14 cellular contexts compared by ENCODE assay signal in genomic region chr17:63993368-63993990, GRCh38. TPM values are rescaled to one million over a fixed set of nuclear protein-coding genes. Genes with fewer than 3 reads are reported as not detected.
DNase-seq lines count a peak whose midpoint lies in the region; ATAC-seq and TF ChIP-seq lines count a peak whose summit lies in the region.
"Had no signal": no experiment of that assay in that cellular context is flagged by ENCODE, and none has a peak within 500 bp of the region (broad histone marks: within the 10 kb centered on the region; RNA-seq: fewer than 3 reads in every experiment).

No MANE protein-coding gene starts in this region.

- no peaks in the 10 kb centered on the region for H3K79me2 ChIP-seq in H9 (ENCODE audit: insufficient read depth, low read length)

- CTCF ChIA-PET in CD4-positive, alpha-beta T cell (lab: Charles Lee) = interaction anchor here (0.9 to 11.2 kb wide), 9 partner anchors 24 to 140 kb away, joined by 3 to 111 read pairs (median 9); partner anchors contain the start of gene ICAM2

- peak overlapping the region; percentile 84 for H3K27ac Mint-ChIP-seq in CD4-positive, alpha-beta T cell
- H3K27ac Mint-ChIP-seq in H9 = no peak overlapping the region

- H2BK5ac ChIP-seq in H9 (ENCODE audit: insufficient read length, low read length) = no peak overlapping the region

- no peak overlapping the region for H4K5ac ChIP-seq in H9 (ENCODE audit: insufficient read length, low read depth, low read length)

- no peak overlapping the region for H2BK120ac ChIP-seq in H9 (ENCODE audit: low read depth, low read length, poor library complexity, severe bottlenecking)

- H3K23ac ChIP-seq in H9 (ENCODE audit: insufficient read length, low read depth, low read length) = no peak overlapping the region

- H4K91ac ChIP-seq in H9 (ENCODE audit: insufficient read length, low read depth, low read length) = no peak overlapping the region

- no peak overlapping the region for H3K27ac ChIP-seq in CD4-positive, alpha-beta T cell (ENCODE audit: low read depth, low read length)
- H3K27ac ChIP-seq in H9 (ENCODE audit: insufficient read length, low read depth, low read length) = no peak overlapping the region
- H3K27ac ChIP-seq: ascending aorta, thoracic aorta had no signal

- no peaks in the 10 kb centered on the region for H3K27me3 Mint-ChIP-seq in CD4-positive, alpha-beta T cell
- peaks cover 64% of the 10 kb centered on the region for H3K27me3 Mint-ChIP-seq in H9 (ENCODE audit: low read depth)

- DNase-seq in CD4-positive, alpha-beta T cell = peak in 2 of 10 experiments; percentile 31 to 37
- DNase-seq in H9 = peak; percentile 19
- DNase-seq in activated effector memory CD4-positive, alpha-beta T cell treated with Interleukin-2 at 50 U/mL for 16 hours = peak; percentile 47
- peak; percentile 83 for DNase-seq in mesenteric fat pad (ENCODE audit: low spot score)
- DNase-seq in NCI-H82 treated with DMSO at 0.1 percent for 48 hours (lab: John Stamatoyannopoulos, UW; ENCODE audit: unreplicated experiment) = no peak
- DNase-seq in iPS-NIHi11 (ENCODE audit: low spot score) = no peak
- DNase-seq in NCI-H510A treated with DMSO at 0.1 percent for 48 hours (lab: John Stamatoyannopoulos, UW) = no peak
- DNase-seq in NCI-H1436 treated with DMSO at 0.1 percent for 48 hours (lab: John Stamatoyannopoulos, UW) = no peak
- DNase-seq: cortex of kidney, NCI-H1048, NCI-H2171 had no signal

- H3K27me3 ChIP-seq in CD4-positive, alpha-beta T cell (ENCODE audit: control insufficient read depth, insufficient read depth, low read length) = no peaks in the 10 kb centered on the region
- peaks cover 6% of the 10 kb centered on the region; the same call in 1 of the 2 replicates for H3K27me3 ChIP-seq in H9 (ENCODE audit: insufficient read depth, low read length)

- H3K79me1 ChIP-seq in H9 (ENCODE audit: insufficient read depth, low read depth, low read length, poor library complexity, severe bottlenecking) = no peaks in the 10 kb centered on the region

- H3K36me3 Mint-ChIP-seq in CD4-positive, alpha-beta T cell (ENCODE audit: low read depth) = no peaks in the 10 kb centered on the region
- no peaks in the 10 kb centered on the region for H3K36me3 Mint-ChIP-seq in H9 (ENCODE audit: insufficient read depth in 1 of 3, low read depth in 3 of 3)

- no peak overlapping the region for H4K8ac ChIP-seq in H9 (replicated peaks; ENCODE audit: insufficient read length, low read depth, low read length)

- H3K56ac ChIP-seq in H9 (ENCODE audit: insufficient read length, low read depth, low read length) = no peak overlapping the region

- peak; percentile 40 for ATAC-seq in CD4-positive, alpha-beta T cell (ENCODE audit: poor library complexity)

- H3K18ac ChIP-seq in H9 (ENCODE audit: insufficient read length, low read depth, low read length) = no peak overlapping the region

- no peak overlapping the region for H2BK12ac ChIP-seq in H9 (ENCODE audit: insufficient read length, low read depth, low read length)

- POLR2A ChIA-PET in CD4-positive, alpha-beta T cell (lab: Charles Lee) = interaction anchor here (0.9 to 10.0 kb wide), 6 partner anchors 26 to 152 kb away, joined by 3 to 156 read pairs (median 4); partner anchors contain the start of gene ICAM2

- intact Hi-C loops in CD4-positive, alpha-beta T cell (cut with DNase I, micrococcal nuclease) = loop anchor here (5.0 kb wide), 2 partner anchors 46 to 76 kb away; partner anchors contain the start of gene GH1 (in 1 of the 2)

- H3K9me3 Mint-ChIP-seq in CD4-positive, alpha-beta T cell = no peaks in the 10 kb centered on the region
- H3K9me3 Mint-ChIP-seq in H9 = no peaks in the 10 kb centered on the region; a peak in 2 of 5 replicates

- H3K4me2 ChIP-seq in H9 (ENCODE audit: insufficient read depth, insufficient read length, low read length) = no peak overlapping the region

- no peak overlapping the region for H2AFZ ChIP-seq in H9 (ENCODE audit: low read length)

- no peak overlapping the region for H2BK15ac ChIP-seq in H9 (ENCODE audit: low read depth, low read length)

- H4K20me1 ChIP-seq in H9 (ENCODE audit: control insufficient read depth, insufficient read depth, insufficient read length) = no peaks in the 10 kb centered on the region

- no peak overlapping the region for H3T11ph ChIP-seq in H9 (ENCODE audit: low read length)

- H2BK20ac ChIP-seq in H9 (ENCODE audit: low read depth, low read length, poor library complexity, severe bottlenecking) = no peak overlapping the region

- WGBS in H9 (ENCODE audit: extremely low coverage, insufficient read length, low lambda C conversion rate) = no CpG with 5 or more reads among the region's 3 CpGs

- no peak for TF ChIP-seq CTCF in CD4-positive, alpha-beta T cell (IDR thresholded peaks at IDR 0.05)
- TF ChIP-seq CTCF in H9 (conservative IDR thresholded peaks at IDR 0.05) = no peak

- H3K23me2 ChIP-seq in H9 (ENCODE audit: insufficient read length, low read depth, low read length, poor library complexity, severe bottlenecking) = peaks cover 8% of the 10 kb centered on the region

- H3K9me3 ChIP-seq in CD4-positive, alpha-beta T cell (ENCODE audit: control insufficient read depth, low read length) = no peaks in the 10 kb centered on the region
- no peaks in the 10 kb centered on the region for H3K9me3 ChIP-seq in H9 (ENCODE audit: control insufficient read depth, low read depth, low read length)
- H3K9me3 ChIP-seq: ascending aorta, thoracic aorta had no signal

- no peak overlapping the region for H3K4ac ChIP-seq in H9 (ENCODE audit: low read depth, low read length)

- no peak overlapping the region for H2AK5ac ChIP-seq in H9 (ENCODE audit: insufficient read length, low read length)

- H3K4me3 Mint-ChIP-seq in CD4-positive, alpha-beta T cell = peak overlapping the region; percentile 62
- H3K4me3 Mint-ChIP-seq in H9 = no peak overlapping the region; a peak in 1 of 5 replicates

- H3K9ac ChIP-seq in H9 (ENCODE audit: extremely low read depth, insufficient read length, low read length) = no peak overlapping the region

- H3K14ac ChIP-seq in H9 (ENCODE audit: insufficient read depth, low read length) = no peak overlapping the region

- H3K4me1 ChIP-seq in H9 (ENCODE audit: insufficient read depth, low read length) = 0 out of 2 replicates have a peak, but pooled peaks cover 3% of the 10 kb centered on the region

- H3K4me1 Mint-ChIP-seq in CD4-positive, alpha-beta T cell (ENCODE audit: low read depth) = peaks cover 72% of the 10 kb centered on the region
- peaks cover 12 to 25% of the 10 kb centered on the region in 2 experiments for H3K4me1 Mint-ChIP-seq in H9

RNA-seq across cellular contexts. Expression of gene PRR29, which starts 4.7 kb away (rescaled TPM):
- total RNA-seq in CD4-positive, alpha-beta T cell = under 1 TPM; 0.56 to 0.71 TPM
- total RNA-seq in H9 (2021) (0.87 and 1.5 TPM in 2 replicates), mesenteric fat pad (0.90 TPM)
- total RNA-seq: SK-MEL-5, thoracic aorta had no signal

RNA-seq across cellular contexts. Expression of gene SCN4A, which starts 20.8 kb away (rescaled TPM):
- under 1 TPM in 1 of 2 experiments, not detected in 1; 0.03 TPM for total RNA-seq in CD4-positive, alpha-beta T cell
- 5.0 and 5.8 TPM in 2 replicates for total RNA-seq in H9 (2021)
- 27.1 TPM for total RNA-seq in mesenteric fat pad
- total RNA-seq: SK-MEL-5 had no signal

RNA-seq across cellular contexts. Expression of gene ICAM2, which starts 27.0 kb away (rescaled TPM):
- 10 to 100 TPM; 50.6 to 54.7 TPM for total RNA-seq in CD4-positive, alpha-beta T cell
- total RNA-seq in H9 (2021) (0.28 and 0.35 TPM in 2 replicates), mesenteric fat pad (75.2 TPM)

Comparison
In these comparisons a context has a peak if more than half of its experiments do, and no peak if none do; other contexts are left out.
1. DNase-seq: peak in H9 (single experiment), activated effector memory CD4-positive, alpha-beta T cell treated with Interleukin-2 at 50 U/mL for 16 hours (single experiment) and mesenteric fat pad (single experiment); none in NCI-H82 treated with DMSO at 0.1 percent for 48 hours (single experiment), iPS-NIHi11 (single experiment), NCI-H510A treated with DMSO at 0.1 percent for 48 hours (single experiment) and NCI-H1436 treated with DMSO at 0.1 percent for 48 hours (single experiment).
2. RNA of gene ICAM2, which starts 27.0 kb away (total RNA-seq): 75.2 TPM in mesenteric fat pad (single experiment) and 50.6 to 54.7 TPM in CD4-positive, alpha-beta T cell; 0.28 to 0.35 TPM in H9; every median in the first group is over 10 times any median in the second.